Comparison of ENCODE assay signal across 18 cellular contexts in the genomic region with DNA sequence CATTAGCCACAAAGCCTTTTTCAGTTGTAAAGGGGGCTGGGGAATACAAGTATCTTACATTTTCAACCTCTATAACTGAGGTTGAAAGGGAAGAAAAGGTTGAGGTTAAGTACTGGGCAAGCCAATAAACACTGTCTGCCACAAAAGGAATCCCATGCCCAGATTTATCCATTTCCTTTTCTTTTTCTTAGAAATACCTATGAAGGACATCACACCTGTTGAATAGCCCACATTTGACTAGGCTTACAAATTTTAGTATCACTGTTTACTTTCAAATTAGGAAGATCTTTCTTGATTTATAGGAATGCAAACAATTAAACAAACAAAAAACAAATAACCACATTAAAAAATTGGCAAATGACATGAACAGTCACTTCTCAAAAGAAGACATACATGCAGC.
DNase-seq lines count a peak whose midpoint lies in the region; ATAC-seq, FAIRE-seq and TF ChIP-seq lines count a peak whose summit lies in the region.
"Had no signal": no experiment of that assay in that cellular context is flagged by ENCODE, and none has a peak within 500 bp of the region (broad histone marks: within the 10 kb centered on the region; RNA-seq: fewer than 3 reads in every experiment).

No MANE protein-coding gene starts in this region.

- peak overlapping the region; percentile 67 for H3K27ac ChIP-seq in A673 (ENCODE audit: low read depth, low read length, poor library complexity, severe bottlenecking)
- no peak overlapping the region for H3K27ac ChIP-seq in HEK293 (ENCODE audit: extremely low read depth, low read depth, low read length)
- H3K27ac ChIP-seq: BLaER1 had no signal

- H3K9me3 Mint-ChIP-seq in neural crest cell: no peaks in the 10 kb centered on the region
- H3K9me3 Mint-ChIP-seq: CD4-positive, alpha-beta memory T cell; GM23338; IgD-negative memory B cell had no signal

- peak overlapping the region; percentile 98 for H3K27ac Mint-ChIP-seq in neural crest cell (ENCODE audit: unreplicated experiment)
- H3K27ac Mint-ChIP-seq: CD14-positive monocyte; CD4-positive, alpha-beta memory T cell; GM23338; IgD-negative memory B cell had no signal

- TF ChIP-seq CTCF in A673 (conservative IDR thresholded peaks at IDR 0.05; ENCODE audit: low read depth, low read length) (no peak), HEK293 (tag by site-specific recombination; IDR thresholded peaks at IDR 0.05) (no peak), neural crest cell (conservative IDR thresholded peaks at IDR 0.05) (no peak)

- no peak overlapping the region for H3K4me3 ChIP-seq in A673 (ENCODE audit: low read depth, low read length, poor library complexity, severe bottlenecking)
- H3K4me3 ChIP-seq in HEK293 (ENCODE audit: low read depth, low read length): no peak overlapping the region
- H3K4me3 ChIP-seq: BLaER1, GM23338 had no signal

- intact Hi-C loops in A673 (cut with micrococcal nuclease; ENCODE audit: unreplicated experiment): no loop called here

- H3K9me3 ChIP-seq in A673 (ENCODE audit: low read depth, low read length, poor library complexity, severe bottlenecking) (no peaks in the 10 kb centered on the region), HEK293 (ENCODE audit: control insufficient read depth, insufficient read depth, low read depth, low read length) (no peaks in the 10 kb centered on the region)
- H3K9me3 ChIP-seq: BLaER1 had no signal

- CTCF ChIA-PET in A673 (lab: Charles Lee): no interaction called here
- CTCF ChIA-PET in HEK293 (lab: Yijun Ruan, JAX): interaction anchor here (0.6 kb wide), 1 partner anchor 180 kb away, joined by 3 read pairs; no protein-coding TSS in a partner anchor

- peaks cover 30% of the 10 kb centered on the region for H3K4me1 ChIP-seq in A673 (ENCODE audit: insufficient read depth, low read length, poor library complexity, severe bottlenecking)
- no peaks in the 10 kb centered on the region for H3K4me1 ChIP-seq in HEK293 (ENCODE audit: control insufficient read depth, insufficient read depth, low read length)
- H3K4me1 ChIP-seq: BLaER1 had no signal

- FAIRE-seq in RCC 7860 (lab: Jason Lieb, UNC): peak; percentile 37
- FAIRE-seq: GM19239, HTR-8/SVneo had no signal

- no peaks in the 10 kb centered on the region for H3K27me3 Mint-ChIP-seq in neural crest cell (ENCODE audit: low read depth)
- H3K27me3 Mint-ChIP-seq: IgD-negative memory B cell had no signal

- H3K4me3 Mint-ChIP-seq in neural crest cell: no peak overlapping the region
- H3K4me3 Mint-ChIP-seq: CD14-positive monocyte; CD4-positive, alpha-beta memory T cell; GM23338; IgD-negative memory B cell had no signal

- no peaks in the 10 kb centered on the region for H3K36me3 Mint-ChIP-seq in neural crest cell (ENCODE audit: low read depth)
- H3K36me3 Mint-ChIP-seq: CD14-positive monocyte; CD4-positive, alpha-beta memory T cell; IgD-negative memory B cell had no signal

- DNase-seq in A673 (ENCODE audit: low spot score) (no peak), RCC 7860 (ENCODE audit: low spot score) (no peak), neural crest cell (ENCODE audit: low read depth, low spot score) (no peak), SHP77 treated with DMSO at 0.1 percent for 48 hours (lab: John Stamatoyannopoulos, UW) (no peak)
- DNase-seq in stimulated activated naive CD8-positive, alpha-beta T cell treated with anti-CD3 and anti-CD28 coated beads, Interleukin-15, Interleukin-2, amounts not matched to agents 100 U/mL and 50 U/mL, for 24 hours: no peak
- DNase-seq: CD4-positive, alpha-beta memory T cell; DMS79 treated with DMSO at 0.1 percent for 48 hours; GF-D8; H7; Karpas-422 had no signal

- no peak for ATAC-seq in HG02981 (IDR thresholded peaks at IDR 0.05; ENCODE audit: unreplicated experiment)
- ATAC-seq in stimulated activated naive CD8-positive, alpha-beta T cell treated with anti-CD3 and anti-CD28 coated beads, Interleukin-15, Interleukin-2, amounts not matched to agents 100 U/mL and 50 U/mL, for 24 hours: no peak
- ATAC-seq: GM23338 had no signal

- POLR2A ChIA-PET in A673 (lab: Charles Lee; ENCODE audit: low non-redundant PET) (no interaction called here), HEK293 (lab: Yijun Ruan, JAX) (no interaction called here)

- no peaks in the 10 kb centered on the region for H3K27me3 ChIP-seq in A673 (replicated peaks; ENCODE audit: insufficient read depth, low read depth, low read length, poor library complexity)
- H3K27me3 ChIP-seq: BLaER1 had no signal

- H3K36me3 ChIP-seq in A673 (ENCODE audit: insufficient read depth, low read length, poor library complexity, severe bottlenecking) (no peaks in the 10 kb centered on the region), HEK293 (ENCODE audit: control insufficient read depth in 2 of 2, insufficient read depth in 1 of 2, low read length in 2 of 2) (no peaks in the 10 kb centered on the region)
- H3K36me3 ChIP-seq: BLaER1 had no signal

- no TSS peak for BruUV-seq in A673 (replicated peaks; lab: Mats Ljungman, UMichigan)

- H3K4me1 Mint-ChIP-seq in neural crest cell: peaks cover 34% of the 10 kb centered on the region
- H3K4me1 Mint-ChIP-seq: CD4-positive, alpha-beta memory T cell had no signal

TF ChIP-seq in HEK293, 187 proteins besides CTCF, POLR2A, EP300 and RAD21:
- TF ChIP-seq, protein P1, sequence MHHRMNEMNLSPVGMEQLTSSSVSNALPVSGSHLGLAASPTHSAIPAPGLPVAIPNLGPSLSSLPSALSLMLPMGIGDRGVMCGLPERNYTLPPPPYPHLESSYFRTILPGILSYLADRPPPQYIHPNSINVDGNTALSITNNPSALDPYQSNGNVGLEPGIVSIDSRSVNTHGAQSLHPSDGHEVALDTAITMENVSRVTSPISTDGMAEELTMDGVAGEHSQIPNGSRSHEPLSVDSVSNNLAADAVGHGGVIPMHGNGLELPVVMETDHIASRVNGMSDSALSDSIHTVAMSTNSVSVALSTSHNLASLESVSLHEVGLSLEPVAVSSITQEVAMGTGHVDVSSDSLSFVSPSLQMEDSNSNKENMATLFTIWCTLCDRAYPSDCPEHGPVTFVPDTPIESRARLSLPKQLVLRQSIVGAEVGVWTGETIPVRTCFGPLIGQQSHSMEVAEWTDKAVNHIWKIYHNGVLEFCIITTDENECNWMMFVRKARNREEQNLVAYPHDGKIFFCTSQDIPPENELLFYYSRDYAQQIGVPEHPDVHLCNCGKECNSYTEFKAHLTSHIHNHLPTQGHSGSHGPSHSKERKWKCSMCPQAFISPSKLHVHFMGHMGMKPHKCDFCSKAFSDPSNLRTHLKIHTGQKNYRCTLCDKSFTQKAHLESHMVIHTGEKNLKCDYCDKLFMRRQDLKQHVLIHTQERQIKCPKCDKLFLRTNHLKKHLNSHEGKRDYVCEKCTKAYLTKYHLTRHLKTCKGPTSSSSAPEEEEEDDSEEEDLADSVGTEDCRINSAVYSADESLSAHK (tag by site-specific recombination; IDR thresholded peaks at IDR 0.05): no peak
- TF ChIP-seq SCRT1 (tag by site-specific recombination; IDR thresholded peaks at IDR 0.05; ENCODE audit: borderline replicate concordance) (peak; percentile 69; the same call in 1 of the 2 replicates), SCRT2 (tag by site-specific recombination; IDR thresholded peaks at IDR 0.05) (peak; percentile 87)
